ENCODE assay signal across 1 cellular context in the genomic region with DNA sequence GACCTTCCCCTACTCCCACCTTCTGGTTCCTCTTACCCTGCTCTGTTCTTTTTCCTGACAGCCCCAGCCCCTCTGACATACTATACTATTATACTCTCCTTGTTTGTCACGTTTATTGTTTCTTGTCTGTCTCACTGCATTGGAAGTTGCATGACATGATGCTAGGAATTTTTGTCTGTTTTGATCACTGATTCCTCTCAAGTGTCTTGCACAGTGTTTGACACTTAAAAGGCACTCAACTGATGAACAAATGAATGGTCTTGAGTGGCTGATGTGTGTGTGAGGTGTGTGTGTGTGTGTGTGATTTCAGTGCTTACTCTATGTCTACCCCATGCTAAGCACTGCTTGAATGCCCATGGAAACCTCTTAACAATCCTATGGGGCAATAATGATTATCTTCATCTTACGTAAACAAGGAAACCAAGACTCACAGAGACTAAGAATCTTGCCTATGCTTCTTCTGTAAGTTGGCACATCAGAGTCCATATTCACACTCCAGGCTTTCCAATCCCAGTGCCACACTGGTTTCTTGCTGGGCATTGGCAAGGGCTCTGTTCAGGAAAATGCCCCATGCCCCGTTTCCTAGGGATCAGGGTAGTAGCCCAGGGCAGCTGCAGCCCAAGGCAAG.
TF ChIP-seq lines count a peak whose summit lies in the region.

No MANE protein-coding gene starts in this region.

TF ChIP-seq in GM23338, 12 proteins besides CTCF, POLR2A, EP300 and RAD21 (continued from another document):
- TF ChIP-seq, protein P1, sequence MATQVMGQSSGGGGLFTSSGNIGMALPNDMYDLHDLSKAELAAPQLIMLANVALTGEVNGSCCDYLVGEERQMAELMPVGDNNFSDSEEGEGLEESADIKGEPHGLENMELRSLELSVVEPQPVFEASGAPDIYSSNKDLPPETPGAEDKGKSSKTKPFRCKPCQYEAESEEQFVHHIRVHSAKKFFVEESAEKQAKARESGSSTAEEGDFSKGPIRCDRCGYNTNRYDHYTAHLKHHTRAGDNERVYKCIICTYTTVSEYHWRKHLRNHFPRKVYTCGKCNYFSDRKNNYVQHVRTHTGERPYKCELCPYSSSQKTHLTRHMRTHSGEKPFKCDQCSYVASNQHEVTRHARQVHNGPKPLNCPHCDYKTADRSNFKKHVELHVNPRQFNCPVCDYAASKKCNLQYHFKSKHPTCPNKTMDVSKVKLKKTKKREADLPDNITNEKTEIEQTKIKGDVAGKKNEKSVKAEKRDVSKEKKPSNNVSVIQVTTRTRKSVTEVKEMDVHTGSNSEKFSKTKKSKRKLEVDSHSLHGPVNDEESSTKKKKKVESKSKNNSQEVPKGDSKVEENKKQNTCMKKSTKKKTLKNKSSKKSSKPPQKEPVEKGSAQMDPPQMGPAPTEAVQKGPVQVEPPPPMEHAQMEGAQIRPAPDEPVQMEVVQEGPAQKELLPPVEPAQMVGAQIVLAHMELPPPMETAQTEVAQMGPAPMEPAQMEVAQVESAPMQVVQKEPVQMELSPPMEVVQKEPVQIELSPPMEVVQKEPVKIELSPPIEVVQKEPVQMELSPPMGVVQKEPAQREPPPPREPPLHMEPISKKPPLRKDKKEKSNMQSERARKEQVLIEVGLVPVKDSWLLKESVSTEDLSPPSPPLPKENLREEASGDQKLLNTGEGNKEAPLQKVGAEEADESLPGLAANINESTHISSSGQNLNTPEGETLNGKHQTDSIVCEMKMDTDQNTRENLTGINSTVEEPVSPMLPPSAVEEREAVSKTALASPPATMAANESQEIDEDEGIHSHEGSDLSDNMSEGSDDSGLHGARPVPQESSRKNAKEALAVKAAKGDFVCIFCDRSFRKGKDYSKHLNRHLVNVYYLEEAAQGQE (IDR thresholded peaks at IDR 0.05; ENCODE audit: unreplicated experiment): no peak
TF ChIP-seq in GM23338: peak in this region for 0.
